ENCODE assay signal across 9 cellular contexts in genomic region chr6:21808045-21808470, GRCh38.
DNase-seq lines count a peak whose midpoint lies in the region; ATAC-seq and TF ChIP-seq lines count a peak whose summit lies in the region.
"Had no signal": no experiment of that assay in that cellular context is flagged by ENCODE, and none has a peak within 500 bp of the region (broad histone marks: within the 10 kb centered on the region; RNA-seq: fewer than 3 reads in every experiment).

No MANE protein-coding gene starts in this region.

- no peaks in the 10 kb centered on the region for H3K79me2 ChIP-seq in osteoblast (ENCODE audit: insufficient read depth, low read length)

- no peaks in the 10 kb centered on the region for H4K20me1 ChIP-seq in osteoblast (ENCODE audit: insufficient read depth, low read length)

- no peaks in the 10 kb centered on the region for H3K9me3 ChIP-seq in osteoblast (ENCODE audit: low read depth, low read length)

- TF ChIP-seq CTCF in osteoblast (IDR thresholded peaks at IDR 0.05; ENCODE audit: extremely low read depth, low read depth, low read length) = no peak

- in situ Hi-C loops in Caki2 (cut with HindIII; ENCODE audit: low pct_unique_long_range_greater_than_20kb, low sequenced_read_pairs) = no loop called here

- peak overlapping the region; percentile 11 for H3K27ac ChIP-seq in osteoblast (ENCODE audit: low read depth, low read length)

- no peaks in the 10 kb centered on the region for H3K36me3 ChIP-seq in osteoblast (ENCODE audit: insufficient read depth, low read length)

- H3K4me1 ChIP-seq in osteoblast (ENCODE audit: insufficient read depth, low read length) = peaks cover 19% of the 10 kb centered on the region

- DNase-seq in Caki2 (ENCODE audit: low read depth) (peak; percentile 39), RPMI7951 (ENCODE audit: low read depth) (peak; percentile 82), fibroblast of peridontal ligament (ENCODE audit: extremely low read depth) (peak; percentile 61), osteoblast (ENCODE audit: insufficient read length, low spot score, missing footprints) (peak; percentile 80), HUDEP-2 (lab: John Stamatoyannopoulos, UW; ENCODE audit: unreplicated experiment in 76 of 76) (no peak), activated T-cell treated with anti-CD3 and anti-CD28 coated beads for 4 hours (no peak), NCI-H1105 treated with DMSO at 0.1 percent for 48 hours (lab: John Stamatoyannopoulos, UW) (no peak)
- DNase-seq: activated CD4-positive, alpha-beta T cell treated with anti-CD3 and anti-CD28 coated beads, Interleukin-2, amount 10 ng/mL, durations not matched to agents 24 days and 14 days had no signal

- H2AFZ ChIP-seq in osteoblast (ENCODE audit: low read length) = peak overlapping the region; percentile 50

- peak overlapping the region; percentile 36 for H3K4me3 ChIP-seq in osteoblast (ENCODE audit: insufficient read depth, low read length)

- H3K27me3 ChIP-seq in osteoblast (ENCODE audit: insufficient read depth, low read length) = no peaks in the 10 kb centered on the region

- ATAC-seq in GM19467 (IDR thresholded peaks at IDR 0.05; ENCODE audit: unreplicated experiment) = no peak

- H3K4me2 ChIP-seq in osteoblast (ENCODE audit: insufficient read depth, low read length) = peak overlapping the region; percentile 76

Comparison
In these comparisons a context has a peak if more than half of its experiments do, and no peak if none do; other contexts are left out.
1. DNase-seq: peak in Caki2 (single experiment), RPMI7951 (single experiment), fibroblast of peridontal ligament (single experiment) and osteoblast (single experiment); none in HUDEP-2 (0 of 76), activated T-cell treated with anti-CD3 and anti-CD28 coated beads for 4 hours (single experiment) and NCI-H1105 treated with DMSO at 0.1 percent for 48 hours (single experiment).